Comparison of ENCODE assay signal across 21 cellular contexts in genomic region chr1:241934843-241935242, GRCh38. TPM values are rescaled to one million over a fixed set of nuclear protein-coding genes. Genes with fewer than 3 reads are reported as not detected.
"Had no signal": no experiment of that assay in that cellular context is flagged by ENCODE, and none has a peak within 500 bp of the region (broad histone marks: within the 10 kb centered on the region; RNA-seq: fewer than 3 reads in every experiment).

No MANE protein-coding gene starts in this region.

- H3K27me3 ChIP-seq: ascending aorta, dorsolateral prefrontal cortex, hepatocyte, left lung, transverse colon, vagina had no signal

- H3K27ac ChIP-seq: ascending aorta, hepatocyte, left lung, transverse colon, vagina had no signal

- FAIRE-seq: bronchial epithelial cell, keratinocyte had no signal

- H2AFZ ChIP-seq: hepatocyte had no signal

- DNase-seq: activated CD4-positive, alpha-beta T cell treated with anti-CD3 and anti-CD28 coated beads, Interleukin-2, amount 50 U/mL, for 48 hours; activated naive CD4-positive, alpha-beta T cell treated with anti-CD3 and anti-CD28 coated beads for 36 hours; activated naive CD8-positive, alpha-beta T cell treated with anti-CD3 and anti-CD28 coated beads, Interleukin-2, amount 50 U/mL, for 24 hours; erythroblast; left lung; stimulated activated CD4-positive, alpha-beta T cell treated with anti-CD3 and anti-CD28 coated beads, Interleukin-2, amount 100 ng/mL, for 48 hours; stimulated activated naive CD4-positive, alpha-beta T cell; T1000; transverse colon had no signal

- H3K27ac Mint-ChIP-seq: activated naive CD4-positive, alpha-beta T cell treated with anti-CD3 and anti-CD28 coated beads for 36 hours; activated naive CD8-positive, alpha-beta T cell treated with anti-CD3 and anti-CD28 coated beads, Interleukin-2, amount 50 U/mL, for 24 hours; activated T-helper 17 cell treated with anti-CD3 and anti-CD28 coated beads, Interleukin-2, amount 50 U/mL, for 72 hours had no signal

- H3K4me1 Mint-ChIP-seq: activated naive CD8-positive, alpha-beta T cell treated with anti-CD3 and anti-CD28 coated beads, Interleukin-2, amount 50 U/mL, for 24 hours; activated T-helper 17 cell treated with anti-CD3 and anti-CD28 coated beads, Interleukin-2, amount 50 U/mL, for 72 hours had no signal

- H3K4me2 ChIP-seq: hepatocyte had no signal

- H3K4me3 Mint-ChIP-seq: activated naive CD4-positive, alpha-beta T cell treated with anti-CD3 and anti-CD28 coated beads for 36 hours; activated naive CD8-positive, alpha-beta T cell treated with anti-CD3 and anti-CD28 coated beads, Interleukin-2, amount 50 U/mL, for 24 hours; activated T-helper 17 cell treated with anti-CD3 and anti-CD28 coated beads, Interleukin-2, amount 50 U/mL, for 72 hours; nephron progenitor cell had no signal

- H3K9me3 ChIP-seq: transverse colon, vagina had no signal

- H3K4me1 ChIP-seq: ascending aorta, left lung, transverse colon had no signal

- ATAC-seq: activated naive CD8-positive, alpha-beta T cell treated with anti-CD3 and anti-CD28 coated beads, Interleukin-2, amount 50 U/mL, for 24 hours; activated T-helper 17 cell treated with anti-CD3 and anti-CD28 coated beads, Interleukin-2, amount 50 U/mL, for 72 hours had no signal

- H3K79me2 ChIP-seq: hepatocyte had no signal

RNA-seq across cellular contexts. Expression of gene BECN2, which starts 22.7 kb away (rescaled TPM):
- total RNA-seq: activated naive CD4-positive, alpha-beta T cell treated with anti-CD3 and anti-CD28 coated beads for 36 hours; activated T-helper 17 cell treated with anti-CD3 and anti-CD28 coated beads, Interleukin-2, amount 50 U/mL, for 72 hours; ascending aorta; bronchial epithelial cell; dorsolateral prefrontal cortex; hepatocyte; left lung; osteocyte; renal cortical epithelial cell; skeletal muscle tissue; subcutaneous adipose tissue; transverse colon; vagina had no signal
